12 cellular contexts compared by ENCODE assay signal in genomic region chr1:115596080-115596795, GRCh38. TPM values are rescaled to one million over a fixed set of nuclear protein-coding genes. Genes with fewer than 3 reads are reported as not detected.
DNase-seq lines count a peak whose midpoint lies in the region; ATAC-seq and TF ChIP-seq lines count a peak whose summit lies in the region.
"Had no signal": no experiment of that assay in that cellular context is flagged by ENCODE, and none has a peak within 500 bp of the region (broad histone marks: within the 10 kb centered on the region; RNA-seq: fewer than 3 reads in every experiment).

No MANE protein-coding gene starts in this region.

- H3K4me3 ChIP-seq in fibroblast of mammary gland (ENCODE audit: control insufficient read depth, low read depth, low read length), result no peak overlapping the region
- no peak overlapping the region for H3K4me3 ChIP-seq in smooth muscle cell
- H3K4me3 ChIP-seq: breast epithelium, esophagus muscularis mucosa, thoracic aorta had no signal

- no peak overlapping the region for H3K27ac Mint-ChIP-seq in activated CD8-positive, alpha-beta memory T cell treated with anti-CD3 and anti-CD28 coated beads, Interleukin-2, amount 10 ng/mL, durations not matched to agents 7 days and 5 days
- H3K27ac Mint-ChIP-seq: activated CD4-positive, alpha-beta T cell treated with anti-CD3 and anti-CD28 coated beads, Interleukin-2, amount 10 ng/mL, durations not matched to agents 7 days and 5 days had no signal

- H3K4me1 ChIP-seq in smooth muscle cell (ENCODE audit: low read depth), result no peaks in the 10 kb centered on the region
- H3K4me1 ChIP-seq: breast epithelium had no signal

- WGBS in smooth muscle cell (ENCODE audit: low lambda C conversion rate), result 25% methylated on average over 7 of the region's 7 CpGs

- H3K9ac ChIP-seq in smooth muscle cell (ENCODE audit: low read depth), result peak overlapping the region; percentile 66

- H4K20me1 ChIP-seq in smooth muscle cell (ENCODE audit: low read depth), result no peaks in the 10 kb centered on the region

- no peaks in the 10 kb centered on the region for H3K9me3 Mint-ChIP-seq in activated CD8-positive, alpha-beta memory T cell treated with anti-CD3 and anti-CD28 coated beads, Interleukin-2, amount 10 ng/mL, durations not matched to agents 7 days and 5 days (ENCODE audit: low read depth)
- H3K9me3 Mint-ChIP-seq: activated CD4-positive, alpha-beta T cell treated with anti-CD3 and anti-CD28 coated beads, Interleukin-2, amount 10 ng/mL, durations not matched to agents 7 days and 5 days had no signal

- H3K36me3 Mint-ChIP-seq in activated CD8-positive, alpha-beta memory T cell treated with anti-CD3 and anti-CD28 coated beads, Interleukin-2, amount 10 ng/mL, durations not matched to agents 7 days and 5 days, result no peaks in the 10 kb centered on the region

- H3K4me2 ChIP-seq in smooth muscle cell, result peak overlapping the region; percentile 58

- H3K36me3 ChIP-seq in smooth muscle cell (ENCODE audit: low read depth), result no peaks in the 10 kb centered on the region
- H3K36me3 ChIP-seq: breast epithelium, esophagus muscularis mucosa, thoracic aorta had no signal

- no peaks in the 10 kb centered on the region for H3K9me3 ChIP-seq in smooth muscle cell (replicated peaks; ENCODE audit: low read depth)
- H3K9me3 ChIP-seq: esophagus muscularis mucosa, thoracic aorta had no signal

- DNase-seq in RWPE1 (ENCODE audit: low spot score) (no peak), fibroblast of mammary gland (ENCODE audit: low read depth) (peak; percentile 42), smooth muscle cell (lab: John Stamatoyannopoulos, UW; ENCODE audit: unreplicated experiment) (no peak), NCI-H526 treated with DMSO at 0.1 percent for 48 hours (lab: John Stamatoyannopoulos, UW) (no peak)
- no peak for DNase-seq in activated CD8-positive, alpha-beta memory T cell treated with anti-CD3 and anti-CD28 coated beads, Interleukin-2, amount 10 ng/mL, durations not matched to agents 7 days and 5 days

- peaks cover 9% of the 10 kb centered on the region for H3K27me3 Mint-ChIP-seq in activated CD8-positive, alpha-beta memory T cell treated with anti-CD3 and anti-CD28 coated beads, Interleukin-2, amount 10 ng/mL, durations not matched to agents 7 days and 5 days

- peak; percentile 54 for TF ChIP-seq CTCF in RWPE1 (conservative IDR thresholded peaks at IDR 0.05; ENCODE audit: low read depth)
- no peak for TF ChIP-seq CTCF in fibroblast of mammary gland (conservative IDR thresholded peaks at IDR 0.05; ENCODE audit: control insufficient read depth, insufficient read depth, low read depth, low read length)
- TF ChIP-seq CTCF in smooth muscle cell (IDR thresholded peaks at IDR 0.05; ENCODE audit: borderline replicate concordance, insufficient read depth, poor library complexity, severe bottlenecking), result no peak

- no peaks in the 10 kb centered on the region for H3K79me2 ChIP-seq in smooth muscle cell (ENCODE audit: low read depth)

- no peak overlapping the region for H3K4me3 Mint-ChIP-seq in activated CD8-positive, alpha-beta memory T cell treated with anti-CD3 and anti-CD28 coated beads, Interleukin-2, amount 10 ng/mL, durations not matched to agents 7 days and 5 days
- H3K4me3 Mint-ChIP-seq: activated CD4-positive, alpha-beta T cell treated with anti-CD3 and anti-CD28 coated beads, Interleukin-2, amount 10 ng/mL, durations not matched to agents 7 days and 5 days had no signal

- H2AFZ ChIP-seq in smooth muscle cell (ENCODE audit: low read depth), result peak overlapping the region; percentile 39

- H3K4me1 Mint-ChIP-seq in activated CD8-positive, alpha-beta memory T cell treated with anti-CD3 and anti-CD28 coated beads, Interleukin-2, amount 10 ng/mL, durations not matched to agents 7 days and 5 days, result no peaks in the 10 kb centered on the region
- H3K4me1 Mint-ChIP-seq: activated CD4-positive, alpha-beta T cell treated with anti-CD3 and anti-CD28 coated beads, Interleukin-2, amount 10 ng/mL, durations not matched to agents 7 days and 5 days had no signal

- H3K27ac ChIP-seq in RWPE1 (peak overlapping the region; percentile 36; the same call in 1 of the 2 replicates), smooth muscle cell (ENCODE audit: low read depth) (peak overlapping the region; percentile 86)
- H3K27ac ChIP-seq: breast epithelium, esophagus muscularis mucosa, HL-60, thoracic aorta had no signal

- ATAC-seq in GM19397 (IDR thresholded peaks at IDR 0.05; ENCODE audit: unreplicated experiment) (peak; percentile 6), HG03039 (IDR thresholded peaks at IDR 0.05; ENCODE audit: unreplicated experiment) (no peak)
- ATAC-seq in activated CD8-positive, alpha-beta memory T cell treated with anti-CD3 and anti-CD28 coated beads, Interleukin-2, amount 10 ng/mL, durations not matched to agents 7 days and 5 days, result no peak

- no peaks in the 10 kb centered on the region for H3K27me3 ChIP-seq in smooth muscle cell (ENCODE audit: low read depth)
- H3K27me3 ChIP-seq: breast epithelium, esophagus muscularis mucosa had no signal

- H3F3A ChIP-seq in smooth muscle cell (ENCODE audit: low read depth), result no peaks in the 10 kb centered on the region

- CTCF ChIA-PET in RWPE1 (lab: Yijun Ruan, JAX), result interaction anchor here (0.5 to 2.8 kb wide), 15 partner anchors 11 to 1495 kb away, joined by 3 to 18 read pairs (median 3); no protein-coding TSS in a partner anchor
- CTCF ChIA-PET in activated CD8-positive, alpha-beta memory T cell treated with anti-CD3 and anti-CD28 coated beads, Interleukin-2, amount 10 ng/mL, durations not matched to agents 7 days and 5 days (lab: Charles Lee), result interaction anchor here (0.6 to 3.0 kb wide), 12 partner anchors 10 to 467 kb away, joined by 3 to 13 read pairs (median 3); no protein-coding TSS in a partner anchor

- POLR2A ChIA-PET in RWPE1 (lab: Yijun Ruan, JAX; ENCODE audit: low non-redundant PET), result no interaction called here

RNA-seq across cellular contexts. Expression of gene VANGL1, which starts 45.5 kb away (rescaled TPM):
- total RNA-seq in smooth muscle cell, result 7.9 and 12.2 TPM in 2 replicates
- 5.5 and 6.5 TPM in 2 replicates for polyA plus RNA-seq in smooth muscle cell
- total RNA-seq in activated CD8-positive, alpha-beta memory T cell treated with anti-CD3 and anti-CD28 coated beads, Interleukin-2, amount 10 ng/mL, durations not matched to agents 7 days and 5 days, result 10 to 100 TPM; 11.8 TPM
